In the genomic region with DNA sequence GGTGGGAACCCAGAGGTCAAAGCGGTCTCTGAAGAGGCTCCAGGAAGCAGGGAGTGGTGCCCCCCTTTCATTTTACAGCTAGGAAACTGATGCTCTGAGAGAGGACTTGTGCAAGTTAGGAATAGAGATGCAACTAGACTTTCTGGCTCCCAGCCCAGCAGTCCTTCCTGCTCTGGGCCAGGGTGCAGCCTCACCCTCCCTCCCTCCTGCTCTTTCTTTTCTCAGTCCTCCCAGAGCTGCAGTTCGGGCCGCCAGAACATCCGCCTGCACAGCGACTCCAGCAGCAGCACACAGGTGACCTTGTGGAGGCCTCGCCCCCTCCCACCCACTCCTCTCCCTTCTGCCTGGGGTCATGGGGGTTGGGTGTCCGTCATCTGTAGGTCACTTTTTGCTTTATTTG, we compare ENCODE assay signal across 8 cellular contexts. TPM values are rescaled to one million over a fixed set of nuclear protein-coding genes. Genes with fewer than 3 reads are reported as not detected.
DNase-seq lines count a peak whose midpoint lies in the region; ATAC-seq and TF ChIP-seq lines count a peak whose summit lies in the region.

No MANE protein-coding gene starts in this region.

- no peaks in the 10 kb centered on the region for H3K27me3 ChIP-seq in fibroblast of lung (ENCODE audit: control insufficient read depth, insufficient read depth, low read length)
- no peaks in the 10 kb centered on the region for H3K27me3 ChIP-seq in parathyroid adenoma (ENCODE audit: control insufficient read depth, insufficient read depth, low read length)

- H3K27ac ChIP-seq in fibroblast of lung (ENCODE audit: insufficient read depth, low read length) = no peak overlapping the region
- no peak overlapping the region for H3K27ac ChIP-seq in parathyroid adenoma

- DNase-seq in DMS 273 treated with DMSO at 0.1 percent for 48 hours (lab: John Stamatoyannopoulos, UW) (peak; percentile 22), NCI-H69 (lab: John Stamatoyannopoulos, UW) (peak; percentile 82), fibroblast of lung (ENCODE audit: low read depth in 2 of 2) (peak; percentile 65 to 86), 8988T (no peak), NOMO-1 treated with DMSO at 0.1 percent for 48 hours (lab: John Stamatoyannopoulos, UW; ENCODE audit: unreplicated experiment) (no peak)
- DNase-seq in activated naive CD4-positive, alpha-beta T cell treated with anti-CD3 and anti-CD28 coated beads, Interleukin-2, amount 50 U/mL, for 16 hours = no peak

- no peaks in the 10 kb centered on the region for H3K36me3 ChIP-seq in fibroblast of lung (ENCODE audit: control insufficient read depth, insufficient read depth, low read length)
- H3K36me3 ChIP-seq in parathyroid adenoma (ENCODE audit: control insufficient read depth, insufficient read depth, low read length) = no peaks in the 10 kb centered on the region

- no peak overlapping the region for H3K9ac ChIP-seq in fibroblast of lung (ENCODE audit: insufficient read depth, low read length)
- no peak overlapping the region for H3K9ac ChIP-seq in parathyroid adenoma

- no peaks in the 10 kb centered on the region for H4K20me1 ChIP-seq in fibroblast of lung (ENCODE audit: control insufficient read depth, extremely low read depth, insufficient read depth, low read length)

- H3K4me1 ChIP-seq in fibroblast of lung (ENCODE audit: control insufficient read depth, extremely low read depth, insufficient read depth, low read length) (no peaks in the 10 kb centered on the region), parathyroid adenoma (no peaks in the 10 kb centered on the region)

- no peak overlapping the region for H3K4me3 ChIP-seq in fibroblast of lung (replicated peaks in 1 of 4; ENCODE audit: control extremely low read depth in 1 of 4, insufficient read depth in 1 of 4, low read depth in 3 of 4, low read length in 4 of 4)
- H3K4me3 ChIP-seq in parathyroid adenoma (ENCODE audit: low read depth, low read length) = no peak overlapping the region

- H2AFZ ChIP-seq in fibroblast of lung (ENCODE audit: low read length) = no peak overlapping the region
- no peak overlapping the region for H2AFZ ChIP-seq in parathyroid adenoma

- no peaks in the 10 kb centered on the region for H3K79me2 ChIP-seq in fibroblast of lung (ENCODE audit: control insufficient read depth, insufficient read depth, low read length)
- H3K79me2 ChIP-seq in parathyroid adenoma = no peaks in the 10 kb centered on the region

- no peaks in the 10 kb centered on the region for H3K9me3 ChIP-seq in fibroblast of lung (ENCODE audit: control insufficient read depth, insufficient read depth, low read depth, low read length)
- no peaks in the 10 kb centered on the region for H3K9me3 ChIP-seq in parathyroid adenoma (ENCODE audit: control insufficient read depth, low read length)

- H3K4me2 ChIP-seq in fibroblast of lung (ENCODE audit: extremely low read depth, insufficient read depth, low read length) = peak overlapping the region; percentile 2
- peak overlapping the region; percentile 56 for H3K4me2 ChIP-seq in parathyroid adenoma (ENCODE audit: low read length)

- no peak for ATAC-seq in GM18505 (IDR thresholded peaks at IDR 0.05; ENCODE audit: unreplicated experiment)

- no peak for TF ChIP-seq CTCF in fibroblast of lung (conservative IDR thresholded peaks at IDR 0.05 in 1 of 2, IDR thresholded peaks at IDR 0.05 in 1 of 2; ENCODE audit: low read depth in 1 of 2, low read length in 2 of 2)
- no peak for TF ChIP-seq CTCF in parathyroid adenoma (IDR thresholded peaks at IDR 0.05)

- TF ChIP-seq POLR2A in GM18505 (IDR thresholded peaks at IDR 0.05; ENCODE audit: borderline replicate concordance, extremely low read depth, insufficient read depth, insufficient read length) = no peak

RNA-seq across cellular contexts. Expression of a gene that starts 51.5 kb away (rescaled TPM):
- not detected in 2 replicates for total RNA-seq in fibroblast of lung
- not detected in 2 replicates for polyA plus RNA-seq in fibroblast of lung
- not detected in 2 replicates for polyA plus RNA-seq in fibroblast of lung (2012)
- not detected in 2 replicates for polyA minus RNA-seq in fibroblast of lung (ENCODE audit: low replicate concordance)

RNA-seq across cellular contexts. Expression of a gene that starts 57.5 kb away (rescaled TPM):
- 0.77 and 1.3 TPM in 2 replicates for total RNA-seq in fibroblast of lung
- 0.34 and 0.69 TPM in 2 replicates for polyA plus RNA-seq in fibroblast of lung
- 0.40 and 0.60 TPM in 2 replicates for polyA plus RNA-seq in fibroblast of lung (2012)
- 0.74 and 1.1 TPM in 2 replicates for polyA minus RNA-seq in fibroblast of lung (ENCODE audit: low replicate concordance)

Comparison
In these comparisons a context has a peak if more than half of its experiments do, and no peak if none do; other contexts are left out.
1. DNase-seq: peak in DMS 273 treated with DMSO at 0.1 percent for 48 hours (single experiment), NCI-H69 (single experiment) and fibroblast of lung (2 of 2); none in 8988T (single experiment), NOMO-1 treated with DMSO at 0.1 percent for 48 hours (single experiment) and activated naive CD4-positive, alpha-beta T cell treated with anti-CD3 and anti-CD28 coated beads, Interleukin-2, amount 50 U/mL, for 16 hours (single experiment).